ENCODE assay signal across 14 cellular contexts in genomic region chr2:113174369-113174735, GRCh38. TPM values are rescaled to one million over a fixed set of nuclear protein-coding genes. Genes with fewer than 3 reads are reported as not detected.
DNase-seq lines count a peak whose midpoint lies in the region; ATAC-seq and TF ChIP-seq lines count a peak whose summit lies in the region.
"Had no signal": no experiment of that assay in that cellular context is flagged by ENCODE, and none has a peak within 500 bp of the region (broad histone marks: within the 10 kb centered on the region; RNA-seq: fewer than 3 reads in every experiment).

No MANE protein-coding gene starts in this region.

- H3K27ac Mint-ChIP-seq in activated T-cell treated with anti-CD3 and anti-CD28 coated beads, Interleukin-2, amount 50 U/mL, for 24 hours = peak overlapping the region; percentile 96
- H3K27ac Mint-ChIP-seq in activated CD4-positive, alpha-beta memory T cell treated with anti-CD3 and anti-CD28 coated beads for 36 hours = peak overlapping the region; percentile 94

- H3K4me3 ChIP-seq in lung (peak overlapping the region; percentile 7), transverse colon (peak overlapping the region in 3 of 4 donors; percentile 6 to 38 (median 11))
- H3K4me3 ChIP-seq: uterus had no signal

- POLR2A ChIA-PET in activated CD4-positive, alpha-beta memory T cell treated with anti-CD3 and anti-CD28 coated beads for 36 hours (lab: Charles Lee) = interaction anchor here (0.7 to 5.3 kb wide), 18 partner anchors 7 to 189 kb away, joined by 3 to 74 read pairs (median 8); no protein-coding TSS in a partner anchor

- H3K4me1 Mint-ChIP-seq in activated T-cell treated with anti-CD3 and anti-CD28 coated beads, Interleukin-2, amount 50 U/mL, for 24 hours (ENCODE audit: low read depth) = peaks cover 76% of the 10 kb centered on the region
- H3K4me1 Mint-ChIP-seq in activated CD4-positive, alpha-beta memory T cell treated with anti-CD3 and anti-CD28 coated beads for 36 hours (ENCODE audit: low read depth) = peaks cover 76% of the 10 kb centered on the region

- ATAC-seq in lung (ENCODE audit: insufficient read depth, low FRiP score) (no peak), HG03175 (IDR thresholded peaks at IDR 0.05; ENCODE audit: unreplicated experiment) (no peak), GM18502 (IDR thresholded peaks at IDR 0.05; ENCODE audit: poor library complexity, unreplicated experiment) (no peak)
- ATAC-seq: SK-N-SH treated with all-trans-retinoic acid at 6 μM for 48 hours had no signal

- no peaks in the 10 kb centered on the region for H3K36me3 ChIP-seq in lung (ENCODE audit: control insufficient read depth in 2 of 2, insufficient read depth in 2 of 2, low read length in 2 of 2)
- no peaks in the 10 kb centered on the region for H3K36me3 ChIP-seq in transverse colon
- H3K36me3 ChIP-seq: uterus had no signal

- peak overlapping the region; percentile 96 for H3K4me3 Mint-ChIP-seq in activated T-cell treated with anti-CD3 and anti-CD28 coated beads, Interleukin-2, amount 50 U/mL, for 24 hours
- H3K4me3 Mint-ChIP-seq in activated CD4-positive, alpha-beta memory T cell treated with anti-CD3 and anti-CD28 coated beads for 36 hours = peak overlapping the region; percentile 95

- H3K27me3 ChIP-seq in lung (ENCODE audit: control insufficient read depth, insufficient read depth) (no peaks in the 10 kb centered on the region), transverse colon (no peaks in the 10 kb centered on the region)
- H3K27me3 ChIP-seq: uterus had no signal

- no peak for TF ChIP-seq EP300 in transverse colon (IDR thresholded peaks at IDR 0.05; ENCODE audit: low read depth)

- no peak for TF ChIP-seq POLR2A in transverse colon (IDR thresholded peaks at IDR 0.05)

- H3K4me1 ChIP-seq in lung (ENCODE audit: control insufficient read depth in 2 of 2, insufficient read depth in 2 of 2, low read length in 2 of 2) (no peaks in the 10 kb centered on the region), transverse colon (peaks cover 0 to 5% (median 0%) of the 10 kb centered on the region in 4 donors)
- H3K4me1 ChIP-seq: uterus had no signal

- in situ Hi-C loops in transverse colon (cut with MboI; ENCODE audit: low pct_ligation_motif_present in 1 of 4, low pct_unique_long_range_greater_than_20kb in 1 of 4, low sequenced_read_pairs in 3 of 4) = no loop called here

- TF ChIP-seq CTCF in lung (IDR thresholded peaks at IDR 0.05; ENCODE audit: control extremely low read depth, extremely low read depth) (no peak), transverse colon (IDR thresholded peaks at IDR 0.05) (no peak)

- no peaks in the 10 kb centered on the region for H3K9me3 ChIP-seq in lung (ENCODE audit: control insufficient read depth in 2 of 2, insufficient read depth in 1 of 2, low read length in 1 of 2)
- no peaks in the 10 kb centered on the region for H3K9me3 ChIP-seq in transverse colon
- H3K9me3 ChIP-seq: uterus had no signal

- peaks cover 68% of the 10 kb centered on the region for H3K36me3 Mint-ChIP-seq in activated T-cell treated with anti-CD3 and anti-CD28 coated beads, Interleukin-2, amount 50 U/mL, for 24 hours (ENCODE audit: low read depth)
- H3K36me3 Mint-ChIP-seq in activated CD4-positive, alpha-beta memory T cell treated with anti-CD3 and anti-CD28 coated beads for 36 hours = peaks cover 55% of the 10 kb centered on the region

- intact Hi-C loops in activated CD4-positive, alpha-beta memory T cell treated with anti-CD3 and anti-CD28 coated beads for 36 hours (cut with micrococcal nuclease) = loop anchor here (1.0 to 2.0 kb wide), 4 partner anchors 36 to 90 kb away; no protein-coding TSS in a partner anchor
- intact Hi-C loops in transverse colon (cut with DNase I; ENCODE audit: low total_unique reads) = no loop called here

- H3K27me3 Mint-ChIP-seq in activated T-cell treated with anti-CD3 and anti-CD28 coated beads, Interleukin-2, amount 50 U/mL, for 24 hours = no peaks in the 10 kb centered on the region
- H3K27me3 Mint-ChIP-seq in activated CD4-positive, alpha-beta memory T cell treated with anti-CD3 and anti-CD28 coated beads for 36 hours = peaks cover 2% of the 10 kb centered on the region

- CTCF ChIA-PET in activated CD4-positive, alpha-beta memory T cell treated with anti-CD3 and anti-CD28 coated beads for 36 hours (lab: Charles Lee) = interaction anchor here (0.8 to 6.1 kb wide), 17 partner anchors 8 to 216 kb away, joined by 3 to 118 read pairs (median 6); no protein-coding TSS in a partner anchor

- 26 to 58% methylated on average over 3 of the region's 3 CpGs for WGBS in lung, 2 donors
- WGBS in transverse colon (ENCODE audit: low coverage in 1 of 2), 2 donors = 39% methylated on average over 2 of the region's 3 CpGs; no CpG with 5 or more reads in 1 of the 2 donors

- DNase-seq in activated T-cell treated with anti-CD3 and anti-CD28 coated beads, Interleukin-2, amount 50 U/mL, for 24 hours = no peak
- DNase-seq in activated T-cell treated with anti-CD3 and anti-CD28 coated beads, Interleukin-2, amount 50 U/mL, for 48 hours = no peak
- DNase-seq in activated CD4-positive, alpha-beta memory T cell treated with anti-CD3 and anti-CD28 coated beads for 36 hours = peak; percentile 40
- DNase-seq in lung (ENCODE audit: low spot score) = no peak
- no peak for DNase-seq in transverse colon
- DNase-seq in mucosa of gallbladder (ENCODE audit: low spot score) = no peak
- DNase-seq: ACHN, NCI-H2171, uterus had no signal

- H3K9me3 Mint-ChIP-seq in activated T-cell treated with anti-CD3 and anti-CD28 coated beads, Interleukin-2, amount 50 U/mL, for 24 hours = peaks cover 10% of the 10 kb centered on the region
- H3K9me3 Mint-ChIP-seq in activated CD4-positive, alpha-beta memory T cell treated with anti-CD3 and anti-CD28 coated beads for 36 hours = peaks cover 6% of the 10 kb centered on the region

- H3K27ac ChIP-seq in lung (ENCODE audit: low read depth in 1 of 2, low read length in 1 of 2) (peak overlapping the region in 1 of 2 donors; percentile 62), transverse colon (peak overlapping the region; percentile 44 to 82 (median 53))
- H3K27ac ChIP-seq: uterus had no signal

RNA-seq across cellular contexts. Expression of gene PSD4, which starts 0.6 kb away (rescaled TPM):
- 100 to 1,000 TPM; 156 to 170 TPM for total RNA-seq in activated CD4-positive, alpha-beta memory T cell treated with anti-CD3 and anti-CD28 coated beads for 36 hours
- 10 to 100 TPM; 29.6 to 48.1 TPM for total RNA-seq in lung
- 10 to 100 TPM; 20.9 to 28.5 TPM for polyA plus RNA-seq in lung
- total RNA-seq in transverse colon = 100 to 1,000 TPM in 1 of 4 donors, 10 to 100 TPM in 3; 48.2 to 193 (median 87.4) TPM
- 70.3 TPM for total RNA-seq in mucosa of gallbladder

RNA-seq across cellular contexts. Expression of gene IL1RN, which starts 47.0 kb away (rescaled TPM):
- total RNA-seq in activated CD4-positive, alpha-beta memory T cell treated with anti-CD3 and anti-CD28 coated beads for 36 hours = 10 to 100 TPM in 1 of 2 experiments, 1 to 10 TPM in 1; 9.8 to 10.5 TPM
- total RNA-seq in lung (10 to 100 TPM; 15.2 to 18.2 TPM), transverse colon (10 to 100 TPM in 1 of 4 donors, 1 to 10 TPM in 1, under 1 TPM in 2; 0.40 to 31.8 (median 5.5) TPM), mucosa of gallbladder (32.4 TPM)
- 100 to 1,000 TPM in 1 of 2 donors, 1 to 10 TPM in 1; 9.6 to 850 TPM for polyA plus RNA-seq in lung
- total RNA-seq: endothelial cell of umbilical vein, H1 had no signal
- polyA plus RNA-seq: endothelial cell of umbilical vein, H1 had no signal
